24 cellular contexts compared by ENCODE assay signal in the genomic region with DNA sequence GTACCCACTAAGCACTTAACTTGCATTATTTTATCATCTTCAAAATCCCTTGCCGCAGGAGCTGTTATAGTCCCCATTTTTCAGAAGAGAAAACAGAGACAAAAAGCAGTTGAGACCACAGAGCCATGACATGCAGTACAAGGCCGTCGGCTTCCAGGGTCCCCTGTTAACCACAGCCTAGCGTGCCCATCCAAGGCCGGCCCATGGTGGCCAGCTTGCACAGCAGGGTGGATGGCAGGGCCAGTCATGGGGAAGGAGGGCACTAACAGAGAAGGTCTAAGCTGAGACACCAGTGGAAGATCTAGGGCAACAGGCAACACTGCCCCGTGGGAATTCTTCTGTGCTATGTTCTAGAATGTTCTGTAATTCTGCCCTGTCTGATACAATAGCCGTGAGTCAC.
DNase-seq lines count a peak whose midpoint lies in the region; ATAC-seq lines count a peak whose summit lies in the region.
"Had no signal": no experiment of that assay in that cellular context is flagged by ENCODE, and none has a peak within 500 bp of the region (broad histone marks: within the 10 kb centered on the region; RNA-seq: fewer than 3 reads in every experiment).

No MANE protein-coding gene starts in this region.

- H3K4me1 Mint-ChIP-seq in stimulated activated naive CD8-positive, alpha-beta T cell treated with anti-CD3 and anti-CD28 coated beads, Interleukin-15, Interleukin-2, amounts not matched to agents 100 ng/mL and 50 ng/mL, for 24 hours (ENCODE audit: low read depth), result peaks cover 69% of the 10 kb centered on the region
- peaks cover 50% of the 10 kb centered on the region for H3K4me1 Mint-ChIP-seq in stimulated activated naive CD8-positive, alpha-beta T cell treated with anti-CD3 and anti-CD28 coated beads, Interleukin-15, amount 100 ng/mL, for 72 hours
- H3K4me1 Mint-ChIP-seq in activated T-helper 1 cell treated with anti-CD3 and anti-CD28 coated beads, Interleukin-12 subunit alpha, Interleukin-12 subunit beta, Interleukin-2, Interleukin-4 antibody, amounts not matched to agents 30 ng/mL and 10 ng/mL and 1 ng/mL, durations not matched to agents 14 hours and 24 hours and 36 hours (ENCODE audit: low read depth), result peaks cover 55% of the 10 kb centered on the region

- peaks cover 4% of the 10 kb centered on the region for H3K27me3 ChIP-seq in layer of hippocampus (ENCODE audit: control insufficient read depth, insufficient read depth, low read length)
- H3K27me3 ChIP-seq: gastroesophageal sphincter, pancreas, tibial nerve had no signal

- H3K4me3 Mint-ChIP-seq in stimulated activated naive CD8-positive, alpha-beta T cell treated with anti-CD3 and anti-CD28 coated beads, Interleukin-15, Interleukin-2, amounts not matched to agents 100 ng/mL and 50 ng/mL, for 24 hours, result peak overlapping the region; percentile 73
- H3K4me3 Mint-ChIP-seq in stimulated activated naive CD8-positive, alpha-beta T cell treated with anti-CD3 and anti-CD28 coated beads, Interleukin-15, amount 100 ng/mL, for 72 hours, result no peak overlapping the region
- peak overlapping the region; percentile 75 for H3K4me3 Mint-ChIP-seq in activated T-helper 1 cell treated with anti-CD3 and anti-CD28 coated beads, Interleukin-12 subunit alpha, Interleukin-12 subunit beta, Interleukin-2, Interleukin-4 antibody, amounts not matched to agents 30 ng/mL and 10 ng/mL and 1 ng/mL, durations not matched to agents 14 hours and 24 hours and 36 hours

- H3K27ac Mint-ChIP-seq in stimulated activated naive CD8-positive, alpha-beta T cell treated with anti-CD3 and anti-CD28 coated beads, Interleukin-15, Interleukin-2, amounts not matched to agents 100 ng/mL and 50 ng/mL, for 24 hours, result peak overlapping the region; percentile 85
- H3K27ac Mint-ChIP-seq in stimulated activated naive CD8-positive, alpha-beta T cell treated with anti-CD3 and anti-CD28 coated beads, Interleukin-15, amount 100 ng/mL, for 72 hours, result no peak overlapping the region
- no peak overlapping the region for H3K27ac Mint-ChIP-seq in activated T-helper 1 cell treated with anti-CD3 and anti-CD28 coated beads, Interleukin-12 subunit alpha, Interleukin-12 subunit beta, Interleukin-2, Interleukin-4 antibody, amounts not matched to agents 30 ng/mL and 10 ng/mL and 1 ng/mL, durations not matched to agents 14 hours and 24 hours and 36 hours

- no peaks in the 10 kb centered on the region for H3K36me3 Mint-ChIP-seq in stimulated activated naive CD8-positive, alpha-beta T cell treated with anti-CD3 and anti-CD28 coated beads, Interleukin-15, Interleukin-2, amounts not matched to agents 100 ng/mL and 50 ng/mL, for 24 hours (ENCODE audit: low read depth)
- H3K36me3 Mint-ChIP-seq in activated T-helper 1 cell treated with anti-CD3 and anti-CD28 coated beads, Interleukin-12 subunit alpha, Interleukin-12 subunit beta, Interleukin-2, Interleukin-4 antibody, amounts not matched to agents 30 ng/mL and 10 ng/mL and 1 ng/mL, durations not matched to agents 14 hours and 24 hours and 36 hours (ENCODE audit: low read depth), result no peaks in the 10 kb centered on the region

- no peak for DNase-seq in stimulated activated naive CD8-positive, alpha-beta T cell treated with anti-CD3 and anti-CD28 coated beads, Interleukin-15, amount 100 ng/mL, for 72 hours
- DNase-seq in activated T-helper 1 cell treated with anti-CD3 and anti-CD28 coated beads, Interleukin-12 subunit alpha, Interleukin-12 subunit beta, Interleukin-2, Interleukin-4 antibody, amounts not matched to agents 30 ng/mL and 10 ng/mL and 1 ng/mL, durations not matched to agents 14 hours and 24 hours and 36 hours (ENCODE audit: low spot score), result no peak
- no peak for DNase-seq in HT-29 (ENCODE audit: low spot score)
- DNase-seq: activated gamma-delta T cell treated with Interleukin-2 at 50 U/mL for 16 hours; amniotic stem cell; DMS79 treated with DMSO at 0.1 percent for 48 hours; effector CD4-positive, alpha-beta T cell; mammary epithelial cell; NCI-H1105 treated with DMSO at 0.1 percent for 48 hours; NCI-H2081; PC-9; SHP77 treated with DMSO at 0.1 percent for 48 hours; stimulated activated CD4-positive, alpha-beta T cell treated with anti-CD3 and anti-CD28 coated beads, Interleukin-1b, Interleukin-23, amount 100 ng/mL, for 48 hours; stimulated activated naive CD4-positive, alpha-beta T cell; WERI-Rb-1 had no signal

- H3K9me3 Mint-ChIP-seq in stimulated activated naive CD8-positive, alpha-beta T cell treated with anti-CD3 and anti-CD28 coated beads, Interleukin-15, Interleukin-2, amounts not matched to agents 100 ng/mL and 50 ng/mL, for 24 hours, result no peaks in the 10 kb centered on the region
- H3K9me3 Mint-ChIP-seq in stimulated activated naive CD8-positive, alpha-beta T cell treated with anti-CD3 and anti-CD28 coated beads, Interleukin-15, amount 100 ng/mL, for 72 hours, result no peaks in the 10 kb centered on the region
- H3K9me3 Mint-ChIP-seq in activated T-helper 1 cell treated with anti-CD3 and anti-CD28 coated beads, Interleukin-12 subunit alpha, Interleukin-12 subunit beta, Interleukin-2, Interleukin-4 antibody, amounts not matched to agents 30 ng/mL and 10 ng/mL and 1 ng/mL, durations not matched to agents 14 hours and 24 hours and 36 hours, result no peaks in the 10 kb centered on the region

- intact Hi-C loops in activated T-helper 1 cell treated with anti-CD3 and anti-CD28 coated beads, Interleukin-12 subunit alpha, Interleukin-12 subunit beta, Interleukin-2, Interleukin-4 antibody, amounts not matched to agents 30 ng/mL and 10 ng/mL and 1 ng/mL, durations not matched to agents 14 hours and 24 hours and 36 hours (cut with micrococcal nuclease), result loop anchor here (10.0 kb wide), 4 partner anchors 154 to 814 kb away; a partner anchor contains a TSS

- peaks cover 5% of the 10 kb centered on the region for H3K27me3 Mint-ChIP-seq in stimulated activated naive CD8-positive, alpha-beta T cell treated with anti-CD3 and anti-CD28 coated beads, Interleukin-15, Interleukin-2, amounts not matched to agents 100 ng/mL and 50 ng/mL, for 24 hours
- peaks cover 15% of the 10 kb centered on the region for H3K27me3 Mint-ChIP-seq in stimulated activated naive CD8-positive, alpha-beta T cell treated with anti-CD3 and anti-CD28 coated beads, Interleukin-15, amount 100 ng/mL, for 72 hours
- no peaks in the 10 kb centered on the region for H3K27me3 Mint-ChIP-seq in activated T-helper 1 cell treated with anti-CD3 and anti-CD28 coated beads, Interleukin-12 subunit alpha, Interleukin-12 subunit beta, Interleukin-2, Interleukin-4 antibody, amounts not matched to agents 30 ng/mL and 10 ng/mL and 1 ng/mL, durations not matched to agents 14 hours and 24 hours and 36 hours (ENCODE audit: insufficient read depth)

- no peak for ATAC-seq in stimulated activated naive CD8-positive, alpha-beta T cell treated with anti-CD3 and anti-CD28 coated beads, Interleukin-15, amount 100 ng/mL, for 72 hours
- ATAC-seq in GM18498 (IDR thresholded peaks at IDR 0.05; ENCODE audit: unreplicated experiment), result no peak
- ATAC-seq in HG02759 (IDR thresholded peaks at IDR 0.05; ENCODE audit: unreplicated experiment), result no peak
- ATAC-seq in GM21723 (IDR thresholded peaks at IDR 0.05; ENCODE audit: unreplicated experiment), result no peak
- ATAC-seq: gastroesophageal sphincter, HepG2, pancreas had no signal

- peak overlapping the region; percentile 55 for H3K27ac ChIP-seq in layer of hippocampus (ENCODE audit: low read depth, low read length)
- H3K27ac ChIP-seq: gastroesophageal sphincter, PC-9, tibial nerve, WERI-Rb-1 had no signal

Comparison
In these comparisons a context has a peak if more than half of its experiments do, and no peak if none do; other contexts are left out.
1. H3K4me3 Mint-ChIP-seq: peak in stimulated activated naive CD8-positive, alpha-beta T cell treated with anti-CD3 and anti-CD28 coated beads, Interleukin-15, Interleukin-2, amounts not matched to agents 100 ng/mL and 50 ng/mL, for 24 hours (single experiment) and activated T-helper 1 cell treated with anti-CD3 and anti-CD28 coated beads, Interleukin-12 subunit alpha, Interleukin-12 subunit beta, Interleukin-2, Interleukin-4 antibody, amounts not matched to agents 30 ng/mL and 10 ng/mL and 1 ng/mL, durations not matched to agents 14 hours and 24 hours and 36 hours (single experiment); none in stimulated activated naive CD8-positive, alpha-beta T cell treated with anti-CD3 and anti-CD28 coated beads, Interleukin-15, amount 100 ng/mL, for 72 hours (0 of 2).